14 cellular contexts compared by ENCODE assay signal in genomic region chr20:62737971-62738881, GRCh38. TPM values are rescaled to one million over a fixed set of nuclear protein-coding genes. Genes with fewer than 3 reads are reported as not detected.
A peak's percentile ranks its signal among the peaks of the same experiment; 100 is the strongest.
DNase-seq lines count a peak whose midpoint lies in the region; ATAC-seq and TF ChIP-seq lines count a peak whose summit lies in the region.
"Had no signal": no experiment of that assay in that cellular context is flagged by ENCODE, and none has a peak within 500 bp of the region (broad histone marks: within the 10 kb centered on the region; RNA-seq: fewer than 3 reads in every experiment).

No MANE protein-coding gene starts in this region.

- H3K36me3 Mint-ChIP-seq in activated T-cell treated with anti-CD3 and anti-CD28 coated beads, Interleukin-2, amount 50 U/mL, for 24 hours (ENCODE audit: low read depth): no peaks in the 10 kb centered on the region
- H3K36me3 Mint-ChIP-seq in chondrocyte (ENCODE audit: low read depth): no peaks in the 10 kb centered on the region
- H3K36me3 Mint-ChIP-seq in H9 (ENCODE audit: insufficient read depth in 1 of 3, low read depth in 3 of 3): no peaks in the 10 kb centered on the region
- H3K36me3 Mint-ChIP-seq: naive thymus-derived CD8-positive, alpha-beta T cell had no signal

- H2BK120ac ChIP-seq in H9 (ENCODE audit: low read depth, low read length, poor library complexity, severe bottlenecking): no peak overlapping the region

- peak overlapping the region; percentile 100 for H3K27ac ChIP-seq in KOPT-K1 (ENCODE audit: low read depth, low read length, poor library complexity, severe bottlenecking)
- no peak overlapping the region for H3K27ac ChIP-seq in H9 (ENCODE audit: insufficient read length, low read depth, low read length)
- H3K27ac ChIP-seq: brain microvascular endothelial cell had no signal

- H2BK5ac ChIP-seq in H9 (ENCODE audit: insufficient read length, low read length): no peak overlapping the region

- H3K36me3 ChIP-seq in KOPT-K1 (ENCODE audit: insufficient read depth, low read length): no peaks in the 10 kb centered on the region
- H3K36me3 ChIP-seq: brain microvascular endothelial cell, MG63 had no signal

- peak; percentile 26 for DNase-seq in activated T-cell treated with anti-CD3 and anti-CD28 coated beads, Interleukin-2, amount 50 U/mL, for 24 hours
- DNase-seq in activated T-cell treated with anti-CD3 and anti-CD28 coated beads for 4 hours: no peak
- peak; percentile 87 for DNase-seq in chondrocyte (ENCODE audit: low spot score)
- peak; percentile 8 for DNase-seq in retina
- no peak for DNase-seq in stimulated activated CD4-positive, alpha-beta T cell treated with anti-CD3 and anti-CD28 coated beads, Interleukin-4, amount 100 ng/mL, for 24 hours
- DNase-seq in H9: no peak
- DNase-seq: activated CD8-positive, alpha-beta memory T cell treated with anti-CD3 and anti-CD28 coated beads for 24 hours; brain microvascular endothelial cell; MG63; naive thymus-derived CD8-positive, alpha-beta T cell; NCI-H2107 had no signal

- H3K79me2 ChIP-seq in H9 (ENCODE audit: insufficient read depth, low read length): no peaks in the 10 kb centered on the region

- no peak overlapping the region for H3T11ph ChIP-seq in H9 (ENCODE audit: low read length)

- H2AFZ ChIP-seq in H9 (ENCODE audit: low read length): no peak overlapping the region

- H3K4ac ChIP-seq in H9 (ENCODE audit: low read depth, low read length): no peak overlapping the region

- H3K23me2 ChIP-seq in H9 (ENCODE audit: insufficient read length, low read depth, low read length, poor library complexity, severe bottlenecking): no peaks in the 10 kb centered on the region

- no peak overlapping the region for H3K18ac ChIP-seq in H9 (ENCODE audit: insufficient read length, low read depth, low read length)

- no peak overlapping the region for H2BK12ac ChIP-seq in H9 (ENCODE audit: insufficient read length, low read depth, low read length)

- TF ChIP-seq CTCF in chondrocyte (IDR thresholded peaks at IDR 0.05) (no peak), H9 (conservative IDR thresholded peaks at IDR 0.05) (no peak)

- no peaks in the 10 kb centered on the region for H3K9me3 ChIP-seq in KOPT-K1 (ENCODE audit: insufficient read depth, low read length, poor library complexity, severe bottlenecking)
- H3K9me3 ChIP-seq in H9 (ENCODE audit: control insufficient read depth, low read depth, low read length): no peaks in the 10 kb centered on the region
- H3K9me3 ChIP-seq: MG63 had no signal

- H4K8ac ChIP-seq in H9 (replicated peaks; ENCODE audit: insufficient read length, low read depth, low read length): no peak overlapping the region

- no peak overlapping the region for H3K4me3 Mint-ChIP-seq in activated T-cell treated with anti-CD3 and anti-CD28 coated beads, Interleukin-2, amount 50 U/mL, for 24 hours
- H3K4me3 Mint-ChIP-seq in chondrocyte (ENCODE audit: unreplicated experiment) (no peak overlapping the region), H9 (no peak overlapping the region)

- H4K5ac ChIP-seq in H9 (ENCODE audit: insufficient read length, low read depth, low read length): no peak overlapping the region

- H3K79me1 ChIP-seq in H9 (ENCODE audit: insufficient read depth, low read depth, low read length, poor library complexity, severe bottlenecking): no peaks in the 10 kb centered on the region

- WGBS in H9 (ENCODE audit: extremely low coverage, insufficient read length, low lambda C conversion rate): no CpG with 5 or more reads among the region's 31 CpGs

- no peak overlapping the region for H3K56ac ChIP-seq in H9 (ENCODE audit: insufficient read length, low read depth, low read length)

- H4K91ac ChIP-seq in H9 (ENCODE audit: insufficient read length, low read depth, low read length): no peak overlapping the region

- no peak overlapping the region for H3K9ac ChIP-seq in H9 (ENCODE audit: extremely low read depth, insufficient read length, low read length)

- H2AK5ac ChIP-seq in H9 (ENCODE audit: insufficient read length, low read length): no peak overlapping the region

- H3K4me1 Mint-ChIP-seq in activated T-cell treated with anti-CD3 and anti-CD28 coated beads, Interleukin-2, amount 50 U/mL, for 24 hours (ENCODE audit: low read depth): peaks cover 53% of the 10 kb centered on the region
- H3K4me1 Mint-ChIP-seq in chondrocyte (ENCODE audit: low read depth) (peaks cover 11% of the 10 kb centered on the region), H9 (peaks cover 15 to 33% of the 10 kb centered on the region in 2 experiments)

- no peaks in the 10 kb centered on the region; the same call in 1 of the 2 replicates for H3K4me1 ChIP-seq in H9 (ENCODE audit: insufficient read depth, low read length)

- no peaks in the 10 kb centered on the region for H4K20me1 ChIP-seq in H9 (ENCODE audit: control insufficient read depth, insufficient read depth, insufficient read length)

- H3K14ac ChIP-seq in H9 (ENCODE audit: insufficient read depth, low read length): no peak overlapping the region; the same call in 1 of the 2 replicates

- no peak overlapping the region for H2BK20ac ChIP-seq in H9 (ENCODE audit: low read depth, low read length, poor library complexity, severe bottlenecking)

- H3K23ac ChIP-seq in H9 (ENCODE audit: insufficient read length, low read depth, low read length): no peak overlapping the region

- H3K4me2 ChIP-seq in H9 (ENCODE audit: insufficient read depth, insufficient read length, low read length): no peak overlapping the region

- H3K27ac Mint-ChIP-seq in activated T-cell treated with anti-CD3 and anti-CD28 coated beads, Interleukin-2, amount 50 U/mL, for 24 hours: no peak overlapping the region
- no peak overlapping the region for H3K27ac Mint-ChIP-seq in chondrocyte (ENCODE audit: unreplicated experiment)
- H3K27ac Mint-ChIP-seq in H9: no peak overlapping the region

- no peaks in the 10 kb centered on the region for H3K9me3 Mint-ChIP-seq in activated T-cell treated with anti-CD3 and anti-CD28 coated beads, Interleukin-2, amount 50 U/mL, for 24 hours
- H3K9me3 Mint-ChIP-seq in chondrocyte (ENCODE audit: low read depth) (no peaks in the 10 kb centered on the region), H9 (no peaks in the 10 kb centered on the region)
- H3K9me3 Mint-ChIP-seq: naive thymus-derived CD8-positive, alpha-beta T cell had no signal

- ATAC-seq in GM21619 (IDR thresholded peaks at IDR 0.05; ENCODE audit: unreplicated experiment): no peak
- ATAC-seq: naive thymus-derived CD8-positive, alpha-beta T cell; SK-N-SH treated with all-trans-retinoic acid at 6 μM for 48 hours had no signal

- no peak overlapping the region for H2BK15ac ChIP-seq in H9 (ENCODE audit: low read depth, low read length)

- H3K27me3 ChIP-seq in H9 (ENCODE audit: insufficient read depth, low read length): no peaks in the 10 kb centered on the region
- H3K27me3 ChIP-seq: brain microvascular endothelial cell, MG63 had no signal

- no peaks in the 10 kb centered on the region for H3K27me3 Mint-ChIP-seq in activated T-cell treated with anti-CD3 and anti-CD28 coated beads, Interleukin-2, amount 50 U/mL, for 24 hours
- H3K27me3 Mint-ChIP-seq in chondrocyte (ENCODE audit: low read depth) (peaks cover 11% of the 10 kb centered on the region), H9 (ENCODE audit: low read depth) (peaks cover 8% of the 10 kb centered on the region)
- H3K27me3 Mint-ChIP-seq: naive thymus-derived CD8-positive, alpha-beta T cell had no signal

RNA-seq across cellular contexts. Expression of gene NTSR1, which starts 29.6 kb away (rescaled TPM):
- total RNA-seq in chondrocyte: 0.10 TPM in 1 of 3 replicates, not detected in the others
- total RNA-seq in H9 (2021): 0.07 and 0.11 TPM in 2 replicates
- total RNA-seq: naive thymus-derived CD8-positive, alpha-beta T cell had no signal

RNA-seq across cellular contexts. Expression of gene MRGBP, which starts 58.0 kb away (rescaled TPM):
- total RNA-seq in chondrocyte (9.5 to 10.4 TPM (median 10.3 TPM) in 3 replicates), H9 (2021) (14.6 and 16.3 TPM in 2 replicates)

Comparison
In these comparisons a context has a peak if more than half of its experiments do, and no peak if none do; other contexts are left out.
1. DNase-seq: peak in activated T-cell treated with anti-CD3 and anti-CD28 coated beads, Interleukin-2, amount 50 U/mL, for 24 hours (single experiment), chondrocyte (single experiment) and retina (single experiment); none in activated T-cell treated with anti-CD3 and anti-CD28 coated beads for 4 hours (single experiment), stimulated activated CD4-positive, alpha-beta T cell treated with anti-CD3 and anti-CD28 coated beads, Interleukin-4, amount 100 ng/mL, for 24 hours (single experiment) and H9 (single experiment).